Comparison of ENCODE assay signal across 21 cellular contexts in genomic region chr17:69812240-69812837, GRCh38.
"Had no signal": no experiment of that assay in that cellular context is flagged by ENCODE, and none has a peak within 500 bp of the region (broad histone marks: within the 10 kb centered on the region; RNA-seq: fewer than 3 reads in every experiment).

No MANE protein-coding gene starts in this region.

- FAIRE-seq: colon, endothelial cell of umbilical vein had no signal

- H3K36me3 ChIP-seq: cardiac muscle cell, suprapubic skin had no signal

- DNase-seq: activated CD4-positive, alpha-beta memory T cell treated with anti-CD3 and anti-CD28 coated beads for 36 hours; activated gamma-delta T cell; activated naive CD8-positive, alpha-beta T cell treated with anti-CD3 and anti-CD28 coated beads for 36 hours; activated T-cell treated with anti-CD3 and anti-CD28 coated beads, Interleukin-2, amount 50 U/mL, for 48 hours; aorta; effector CD4-positive, alpha-beta T cell; glutamatergic neuron; immature natural killer cell; left colon; natural killer cell; occipital lobe; stimulated activated CD4-positive, alpha-beta T cell treated with anti-CD3 and anti-CD28 coated beads, Interleukin-2, amount 100 ng/mL, for 48 hours; stimulated activated naive CD8-positive, alpha-beta T cell treated with anti-CD3 and anti-CD28 coated beads, Interleukin-15, Interleukin-2, amounts not matched to agents 100 U/mL and 50 U/mL, for 24 hours; T-cell; T1000 had no signal

- H3K4me3 ChIP-seq: cardiac muscle cell, suprapubic skin had no signal

- ATAC-seq: left colon; natural killer cell; sciatic nerve; stimulated activated naive CD8-positive, alpha-beta T cell treated with anti-CD3 and anti-CD28 coated beads, Interleukin-15, Interleukin-2, amounts not matched to agents 100 U/mL and 50 U/mL, for 24 hours; T-cell had no signal

- H3K4me1 ChIP-seq: suprapubic skin had no signal

- H3K27ac ChIP-seq: cardiac muscle cell, suprapubic skin, VCaP had no signal

- H3K9me3 ChIP-seq: suprapubic skin had no signal

- H3K27me3 ChIP-seq: cardiac muscle cell, suprapubic skin had no signal
